ENCODE assay signal across 33 cellular contexts in the genomic region with DNA sequence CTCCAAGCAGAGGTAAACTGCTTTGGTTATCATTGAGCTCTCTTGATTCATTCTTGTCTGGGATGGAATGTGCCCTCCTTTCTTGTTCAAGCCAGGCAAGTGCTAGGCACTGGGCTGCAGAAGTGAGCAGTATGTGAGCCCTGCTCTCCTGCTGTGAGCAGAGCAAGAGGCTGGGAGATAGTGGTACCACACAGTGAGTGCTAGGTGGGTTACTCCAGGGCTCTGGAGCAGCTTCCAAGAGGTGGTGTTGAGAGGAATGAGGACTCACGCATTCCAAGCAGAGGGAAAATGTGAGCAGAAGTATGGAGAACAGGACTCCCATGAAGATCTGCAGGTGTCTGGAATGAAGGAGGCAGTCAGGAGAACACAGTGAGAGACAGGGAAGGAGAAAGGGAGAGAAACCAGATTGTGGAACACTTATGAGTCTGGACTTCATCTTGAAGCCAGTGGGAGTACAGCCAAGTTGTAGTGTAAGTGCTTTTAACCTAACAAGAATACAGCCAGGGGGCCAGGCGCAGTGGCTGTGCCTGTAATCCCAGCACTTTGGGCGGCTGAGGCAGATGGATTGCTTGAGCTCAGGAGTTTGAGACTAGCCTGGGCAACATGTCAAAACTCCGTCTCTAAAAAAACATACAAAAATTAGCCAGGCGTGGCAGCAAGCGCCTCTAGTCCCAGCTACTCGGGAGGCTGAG.
A peak's percentile ranks its signal among the peaks of the same experiment; 100 is the strongest.
DNase-seq lines count a peak whose midpoint lies in the region; ATAC-seq, FAIRE-seq and TF ChIP-seq lines count a peak whose summit lies in the region.
"Had no signal": no experiment of that assay in that cellular context is flagged by ENCODE, and none has a peak within 500 bp of the region (broad histone marks: within the 10 kb centered on the region; RNA-seq: fewer than 3 reads in every experiment).

No MANE protein-coding gene starts in this region.

- no peaks in the 10 kb centered on the region for H3K9me2 ChIP-seq in SK-N-SH

- WGBS in SK-N-SH (ENCODE audit: low lambda C conversion rate) = 52% methylated on average over 6 of the region's 7 CpGs
- WGBS in heart right ventricle, 2 donors = 49 to 66% methylated on average over 7 of the region's 7 CpGs

- H3K27me3 ChIP-seq in SK-N-SH (ENCODE audit: insufficient read depth) (no peaks in the 10 kb centered on the region), heart right ventricle (no peaks in the 10 kb centered on the region), upper lobe of right lung (no peaks in the 10 kb centered on the region)
- H3K27me3 ChIP-seq: breast epithelium, foreskin keratinocyte, pancreas, Peyer's patch had no signal

- no peaks in the 10 kb centered on the region for H4K20me1 ChIP-seq in SK-N-SH (ENCODE audit: insufficient read depth)

- TF ChIP-seq CTCF in SK-N-SH (IDR thresholded peaks at IDR 0.05) (no peak), heart right ventricle (IDR thresholded peaks at IDR 0.05) (no peak), neural crest cell (conservative IDR thresholded peaks at IDR 0.05) (no peak), upper lobe of right lung (IDR thresholded peaks at IDR 0.05) (no peak)

- no peak for TF ChIP-seq EP300 in SK-N-SH (IDR thresholded peaks at IDR 0.05; ENCODE audit: borderline replicate concordance in 1 of 2, low read depth in 1 of 2, low read length in 1 of 2)

- POLR2A ChIA-PET in SK-N-SH (lab: Yijun Ruan, JAX) = no interaction called here
- POLR2A ChIA-PET in activated CD4-positive, alpha-beta T cell treated with anti-CD3 and anti-CD28 coated beads for 36 hours (lab: Charles Lee) = no interaction called here

- H3K4me3 ChIP-seq in SK-N-SH (ENCODE audit: low read depth in 2 of 2, low read length in 1 of 2) (no peak overlapping the region), heart right ventricle (no peak overlapping the region), upper lobe of right lung (no peak overlapping the region)
- H3K4me3 ChIP-seq: breast epithelium, GM23338, pancreas, Peyer's patch had no signal

- CTCF ChIA-PET in SK-N-SH (lab: Yijun Ruan, JAX) = interaction anchor here (1.3 to 1.7 kb wide), 2 partner anchors 10 to 27 kb away, joined by 4 read pairs; no protein-coding TSS in a partner anchor
- CTCF ChIA-PET in activated CD4-positive, alpha-beta T cell treated with anti-CD3 and anti-CD28 coated beads for 36 hours (lab: Charles Lee) = no interaction called here

- peak overlapping the region; percentile 65 for H3K27ac Mint-ChIP-seq in neural crest cell (ENCODE audit: unreplicated experiment)
- H3K27ac Mint-ChIP-seq in activated CD4-positive, alpha-beta T cell treated with anti-CD3 and anti-CD28 coated beads for 36 hours = no peak overlapping the region
- H3K27ac Mint-ChIP-seq: activated B cell treated with CpG ODN at 0.5 μM for 24 hours; activated naive CD4-positive, alpha-beta T cell treated with anti-CD3 and anti-CD28 coated beads for 36 hours; activated T-helper 1 cell treated with anti-CD3 and anti-CD28 coated beads, Interleukin-12 subunit alpha, Interleukin-12 subunit beta, Interleukin-2, Interleukin-4 antibody, amounts not matched to agents 30 ng/mL and 10 ng/mL and 1 ng/mL, durations not matched to agents 14 hours and 24 hours and 36 hours; CD4-positive, alpha-beta T cell; GM23338; mesothelial cell of epicardium; natural killer cell treated with Interleukin-12 subunit alpha and Interleukin-12 subunit beta and Interleukin-15 and Interleukin-18, amount 100 ng/mL, for 72 hours had no signal

- TF ChIP-seq POLR2A in GM12892 (IDR thresholded peaks at IDR 0.05; ENCODE audit: low read depth, low read length) = no peak

- no peaks in the 10 kb centered on the region for H3K79me2 ChIP-seq in SK-N-SH (ENCODE audit: insufficient read depth)

- H3K27me3 Mint-ChIP-seq in neural crest cell (ENCODE audit: low read depth) = no peaks in the 10 kb centered on the region
- H3K27me3 Mint-ChIP-seq in activated CD4-positive, alpha-beta T cell treated with anti-CD3 and anti-CD28 coated beads for 36 hours = peaks cover 11% of the 10 kb centered on the region
- H3K27me3 Mint-ChIP-seq: activated B cell treated with CpG ODN at 0.5 μM for 24 hours had no signal

- intact Hi-C loops in heart right ventricle (cut with DNase I) (no loop called here), upper lobe of right lung (cut with DNase I) (no loop called here)
- intact Hi-C loops in activated CD4-positive, alpha-beta T cell treated with anti-CD3 and anti-CD28 coated beads for 36 hours (cut with DNase I, micrococcal nuclease) = no loop called here

- H3K9ac ChIP-seq in SK-N-SH = no peak overlapping the region

- H3K4me2 ChIP-seq in SK-N-SH = no peak overlapping the region
- H3K4me2 ChIP-seq: GM23338 had no signal

- ATAC-seq in SK-N-SH treated with all-trans-retinoic acid at 6 μM for 48 hours (no peak), heart right ventricle (peak in 7 of 8 donors; percentile 25 to 74 (median 63)), upper lobe of right lung (peak; percentile 75), HG03135 (IDR thresholded peaks at IDR 0.05; ENCODE audit: unreplicated experiment) (no peak)
- no peak for ATAC-seq in activated CD4-positive, alpha-beta T cell treated with anti-CD3 and anti-CD28 coated beads for 36 hours
- ATAC-seq: GM23338; left lobe of liver; natural killer cell treated with Interleukin-12 subunit alpha and Interleukin-12 subunit beta and Interleukin-15 and Interleukin-18, amount 100 ng/mL, for 72 hours; pancreas had no signal

- H3K27ac ChIP-seq in SK-N-SH (ENCODE audit: low read depth in 2 of 2, low read length in 1 of 2) = peak overlapping the region in 1 of 2 experiments; percentile 17; a peak in 1 of 4 replicates
- H3K27ac ChIP-seq in heart right ventricle = peak overlapping the region in 7 of 10 donors; percentile 13 to 58 (median 27)
- no peak overlapping the region for H3K27ac ChIP-seq in upper lobe of right lung
- H3K27ac ChIP-seq: 22Rv1, foreskin keratinocyte, pancreas had no signal

- H3K9me3 ChIP-seq in SK-N-SH (no peaks in the 10 kb centered on the region), heart right ventricle (peaks cover 0 to 16% (median 0%) of the 10 kb centered on the region in 11 donors), upper lobe of right lung (no peaks in the 10 kb centered on the region)
- H3K9me3 ChIP-seq: breast epithelium, pancreas, Peyer's patch had no signal

- H3K4me3 Mint-ChIP-seq in neural crest cell = no peak overlapping the region
- H3K4me3 Mint-ChIP-seq in activated CD4-positive, alpha-beta T cell treated with anti-CD3 and anti-CD28 coated beads for 36 hours = no peak overlapping the region
- H3K4me3 Mint-ChIP-seq: activated B cell treated with CpG ODN at 0.5 μM for 24 hours; activated naive CD4-positive, alpha-beta T cell treated with anti-CD3 and anti-CD28 coated beads for 36 hours; activated T-helper 1 cell treated with anti-CD3 and anti-CD28 coated beads, Interleukin-12 subunit alpha, Interleukin-12 subunit beta, Interleukin-2, Interleukin-4 antibody, amounts not matched to agents 30 ng/mL and 10 ng/mL and 1 ng/mL, durations not matched to agents 14 hours and 24 hours and 36 hours; CD4-positive, alpha-beta T cell; GM23338; mesothelial cell of epicardium; natural killer cell treated with Interleukin-12 subunit alpha and Interleukin-12 subunit beta and Interleukin-15 and Interleukin-18, amount 100 ng/mL, for 72 hours had no signal

- H3K4me1 ChIP-seq in SK-N-SH (ENCODE audit: control insufficient read depth in 1 of 2, insufficient read depth in 2 of 2, low read depth in 1 of 2, low read length in 1 of 2) (peaks cover 0 to 13% of the 10 kb centered on the region in 2 experiments; a peak in 1 of 4 replicates), heart right ventricle (peaks cover 0 to 46% (median 30%) of the 10 kb centered on the region in 9 donors), upper lobe of right lung (no peaks in the 10 kb centered on the region)
- H3K4me1 ChIP-seq: breast epithelium, foreskin keratinocyte, pancreas had no signal

- peaks cover 19% of the 10 kb centered on the region for H3K36me3 Mint-ChIP-seq in neural crest cell (ENCODE audit: low read depth)
- H3K36me3 Mint-ChIP-seq in activated CD4-positive, alpha-beta T cell treated with anti-CD3 and anti-CD28 coated beads for 36 hours (ENCODE audit: low read depth) = no peaks in the 10 kb centered on the region

- H3K4me1 Mint-ChIP-seq in neural crest cell = peaks cover 36% of the 10 kb centered on the region
- H3K4me1 Mint-ChIP-seq in activated CD4-positive, alpha-beta T cell treated with anti-CD3 and anti-CD28 coated beads for 36 hours = no peaks in the 10 kb centered on the region
- H3K4me1 Mint-ChIP-seq: activated B cell treated with CpG ODN at 0.5 μM for 24 hours, GM23338 had no signal

- peaks cover 8% of the 10 kb centered on the region for H3K9me3 Mint-ChIP-seq in neural crest cell
- peaks cover 6% of the 10 kb centered on the region for H3K9me3 Mint-ChIP-seq in activated CD4-positive, alpha-beta T cell treated with anti-CD3 and anti-CD28 coated beads for 36 hours (ENCODE audit: low read depth)

- DNase-seq in SK-N-SH (no peak), heart right ventricle (peak in 1 of 2 donors; percentile 33), neural crest cell (ENCODE audit: low read depth, low spot score) (no peak), upper lobe of right lung (peak; percentile 71), GM12892 (ENCODE audit: insufficient read length) (no peak)
- DNase-seq in activated CD4-positive, alpha-beta T cell treated with anti-CD3 and anti-CD28 coated beads for 36 hours = no peak
- DNase-seq: activated B cell treated with CpG ODN at 0.5 μM for 24 hours; activated CD4-positive, alpha-beta T cell treated with anti-CD3 and anti-CD28 coated beads, Interleukin-2, amount 50 U/mL, for 48 hours; activated naive CD4-positive, alpha-beta T cell treated with anti-CD3 and anti-CD28 coated beads for 36 hours; CD4-positive, alpha-beta T cell; effector CD8-positive, alpha-beta T cell; erythroblast; foreskin keratinocyte; hippocampal formation; IMR-90; NCI-H1048; NCI-H1694 treated with DMSO at 0.1 percent for 48 hours; NCI-H526 treated with DMSO at 0.1 percent for 48 hours; pancreas; Peyer's patch; stimulated activated CD4-positive, alpha-beta T cell treated with anti-CD3 and anti-CD28 coated beads, Interleukin-12 subunit alpha, Interleukin-12 subunit beta, amount 100 ng/mL, for 4 hours; stimulated activated CD4-positive, alpha-beta T cell treated with anti-CD3 and anti-CD28 coated beads, Interleukin-4, amount 100 ng/mL, for 1 hour had no signal

- FAIRE-seq in GM12892 (lab: Jason Lieb, UNC) = no peak
- FAIRE-seq: colon, D721Med, pancreas had no signal

- no peaks in the 10 kb centered on the region for H3F3A ChIP-seq in SK-N-SH (replicated peaks; ENCODE audit: insufficient read depth)

- no peaks in the 10 kb centered on the region for H3K36me3 ChIP-seq in SK-N-SH (replicated peaks in 1 of 2; ENCODE audit: control insufficient read depth in 1 of 2, insufficient read depth in 2 of 2, low read length in 1 of 2)
- H3K36me3 ChIP-seq in heart right ventricle = no peaks in the 10 kb centered on the region
- H3K36me3 ChIP-seq in upper lobe of right lung = no peaks in the 10 kb centered on the region
- H3K36me3 ChIP-seq: breast epithelium, pancreas, Peyer's patch had no signal

- TF ChIP-seq RAD21 in SK-N-SH (IDR thresholded peaks at IDR 0.05; ENCODE audit: low read length) = no peak

- H2AFZ ChIP-seq in SK-N-SH (ENCODE audit: low read depth) = no peak overlapping the region
- H2AFZ ChIP-seq: GM23338 had no signal

TF ChIP-seq in SK-N-SH treated with all-trans-retinoic acid at 6 μM for 48 hours, 23 proteins besides CTCF, POLR2A, EP300 and RAD21 (continues in another document):
- 0 out of 2 replicates have a peak, but pooled peaks have one; percentile 13 for TF ChIP-seq ISL1 (CRISPR knock-in tag; IDR thresholded peaks at IDR 0.05)

Comparison
In these comparisons a context has a peak if more than half of its experiments do, and no peak if none do; other contexts are left out.
1. ATAC-seq: peak in heart right ventricle (7 of 8) and upper lobe of right lung (single experiment); none in SK-N-SH treated with all-trans-retinoic acid at 6 μM for 48 hours (single experiment), activated CD4-positive, alpha-beta T cell treated with anti-CD3 and anti-CD28 coated beads for 36 hours (single experiment) and HG03135 (single experiment).